Comparison of ENCODE assay signal across 13 cellular contexts in the genomic region with DNA sequence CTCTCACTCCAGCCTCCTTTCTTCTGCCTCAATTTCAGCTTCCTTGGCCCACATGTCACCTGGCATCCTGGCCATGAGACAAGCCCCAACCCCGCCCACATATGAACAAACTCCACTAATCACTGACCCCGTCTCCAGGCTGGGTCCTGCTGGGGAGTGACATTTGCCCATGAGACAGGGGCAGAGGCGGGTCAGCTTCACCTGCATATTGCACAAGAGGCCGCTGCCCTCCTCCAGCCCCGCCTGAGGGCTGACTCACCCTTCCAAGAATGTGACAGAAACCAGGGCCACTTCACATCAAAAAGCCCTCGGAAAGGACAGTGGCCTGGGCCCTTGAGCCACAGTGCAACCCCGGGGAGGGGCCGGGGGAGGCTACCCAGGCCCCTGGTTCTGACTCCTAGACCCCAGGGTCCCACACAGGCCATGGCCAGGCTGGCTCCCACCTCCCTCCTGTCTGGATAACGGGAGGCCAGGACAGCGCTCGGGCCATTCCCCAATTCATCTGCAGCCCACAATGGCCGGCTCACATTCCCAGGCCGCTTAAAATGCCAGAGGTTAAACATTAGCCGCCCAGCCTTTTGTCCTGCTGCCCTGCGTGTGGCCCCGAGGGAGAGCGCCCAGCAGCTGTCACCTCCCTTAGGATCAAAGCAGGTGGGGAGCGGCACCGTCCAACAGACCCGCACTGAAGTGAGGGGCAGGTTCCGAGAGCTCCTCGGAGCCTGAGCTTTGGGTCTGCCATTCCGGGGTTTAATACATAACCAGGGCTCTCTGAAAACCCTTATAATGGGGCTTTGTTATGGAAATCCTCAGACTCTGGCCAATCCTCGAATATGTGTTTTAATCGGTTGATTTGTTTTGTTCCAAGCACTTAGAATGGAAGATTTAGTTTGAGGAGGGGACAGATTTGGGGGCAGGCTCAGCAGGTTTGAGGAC. TPM values are rescaled to one million over a fixed set of nuclear protein-coding genes. Genes with fewer than 3 reads are reported as not detected.
A peak's percentile ranks its signal among the peaks of the same experiment; 100 is the strongest.
DNase-seq lines count a peak whose midpoint lies in the region; ATAC-seq and TF ChIP-seq lines count a peak whose summit lies in the region.
"Had no signal": no experiment of that assay in that cellular context is flagged by ENCODE, and none has a peak within 500 bp of the region (broad histone marks: within the 10 kb centered on the region; RNA-seq: fewer than 3 reads in every experiment).

No MANE protein-coding gene starts in this region.

- H2AFZ ChIP-seq in mesenchymal stem cell (ENCODE audit: low read depth, low read length): no peak overlapping the region

- peak overlapping the region; percentile 96 for H2BK5ac ChIP-seq in mesenchymal stem cell (ENCODE audit: low read depth, low read length, poor library complexity, severe bottlenecking)

- H3K4me2 ChIP-seq in mesenchymal stem cell (ENCODE audit: low read length, poor library complexity, severe bottlenecking): peak overlapping the region; percentile 47

- H3K9me3 ChIP-seq in HUES6 (ENCODE audit: control insufficient read depth, insufficient read depth, low read depth, low read length) (peaks cover 8% of the 10 kb centered on the region; the same call in 1 of the 2 replicates), colonic mucosa (no peaks in the 10 kb centered on the region), mesenchymal stem cell (ENCODE audit: control insufficient read depth, low read length) (peaks cover 13% of the 10 kb centered on the region)
- H3K9me3 ChIP-seq: sigmoid colon had no signal

- H3K4ac ChIP-seq in mesenchymal stem cell (ENCODE audit: low read depth in 1 of 2, low read length in 2 of 2): no peak overlapping the region

- peak overlapping the region; percentile 67 for H3K9ac ChIP-seq in HUES6 (ENCODE audit: low read length)
- H3K9ac ChIP-seq in colonic mucosa (ENCODE audit: low read depth in 2 of 2, low read length in 2 of 2): peak overlapping the region in 1 of 2 donors; percentile 52
- H3K9ac ChIP-seq in mesenchymal stem cell (ENCODE audit: low read length): no peak overlapping the region
- H3K9ac ChIP-seq: BLaER1 treated with 17β-estradiol and CSF1 and Interleukin-3, amounts not matched to agents 10 nM and 100 nM had no signal

- peak overlapping the region; percentile 36; the same call in 1 of the 2 replicates for H3K4me3 ChIP-seq in HUES6 (ENCODE audit: low read depth, low read length)
- H3K4me3 ChIP-seq in colonic mucosa: no peak overlapping the region
- H3K4me3 ChIP-seq in mesenchymal stem cell (ENCODE audit: insufficient read depth in 1 of 2, low read depth in 1 of 2, low read length in 2 of 2): no peak overlapping the region
- H3K4me3 ChIP-seq: BLaER1 treated with 17β-estradiol and CSF1 and Interleukin-3, amounts not matched to agents 10 nM and 100 nM; sigmoid colon had no signal

- no peaks in the 10 kb centered on the region for H3K27me3 ChIP-seq in HUES6 (ENCODE audit: control insufficient read depth, insufficient read depth, low read length)
- no peaks in the 10 kb centered on the region for H3K27me3 ChIP-seq in colonic mucosa
- peaks cover 0 to 24% of the 10 kb centered on the region in 2 experiments for H3K27me3 ChIP-seq in mesenchymal stem cell (ENCODE audit: control insufficient read depth in 1 of 2, insufficient read depth in 1 of 2, low read length in 2 of 2)

- H2AK5ac ChIP-seq in mesenchymal stem cell (ENCODE audit: low read length, severe bottlenecking): peak overlapping the region; percentile 85

- peaks cover 36% of the 10 kb centered on the region for H3K4me1 ChIP-seq in HUES6 (ENCODE audit: control insufficient read depth, insufficient read depth, low read length)
- H3K4me1 ChIP-seq in colonic mucosa: peaks cover 14% of the 10 kb centered on the region
- H3K4me1 ChIP-seq in mesenchymal stem cell (ENCODE audit: control insufficient read depth, insufficient read depth, low read depth, low read length): peaks cover 61% of the 10 kb centered on the region
- H3K4me1 ChIP-seq: sigmoid colon had no signal

- H3K27ac ChIP-seq in HUES6 (ENCODE audit: low read depth, low read length) (peak overlapping the region; percentile 83), colonic mucosa (peak overlapping the region; percentile 53), mesenchymal stem cell (ENCODE audit: low read length, poor library complexity, severe bottlenecking) (peak overlapping the region; percentile 93)
- H3K27ac ChIP-seq: BLaER1 treated with 17β-estradiol and CSF1 and Interleukin-3, amounts not matched to agents 10 nM and 100 nM; sigmoid colon had no signal

- H3K79me1 ChIP-seq in mesenchymal stem cell (replicated peaks; ENCODE audit: low read length, poor library complexity, severe bottlenecking): no peaks in the 10 kb centered on the region

- 44% methylated on average over 25 of the region's 25 CpGs for WGBS in mesenchymal stem cell

- no peak overlapping the region for H4K91ac ChIP-seq in mesenchymal stem cell (ENCODE audit: low read length)

- no peak overlapping the region for H2BK120ac ChIP-seq in mesenchymal stem cell (ENCODE audit: low read depth, low read length)

- ATAC-seq in HG03432 (IDR thresholded peaks at IDR 0.05; ENCODE audit: unreplicated experiment): no peak

- H2BK15ac ChIP-seq in mesenchymal stem cell (ENCODE audit: low read depth, poor library complexity, severe bottlenecking): no peak overlapping the region

- H2BK12ac ChIP-seq in mesenchymal stem cell (ENCODE audit: low read length in 2 of 2): no peak overlapping the region

- no peak overlapping the region for H3K14ac ChIP-seq in mesenchymal stem cell (ENCODE audit: low read length in 2 of 2)

- in situ Hi-C loops in ACHN (cut with HindIII; ENCODE audit: low pct_ligation_motif_present, low pct_unique_long_range_greater_than_20kb, low sequenced_read_pairs): no loop called here
- in situ Hi-C loops in GM13977 (cut with MboI; ENCODE audit: low pct_unique_long_range_greater_than_20kb, low sequenced_read_pairs, unreplicated experiment): no loop called here

- intact Hi-C loops in colonic mucosa (cut with DNase I): no loop called here

- H3K36me3 ChIP-seq in HUES6 (ENCODE audit: control insufficient read depth, insufficient read depth, low read length) (peaks cover 9% of the 10 kb centered on the region), colonic mucosa (no peaks in the 10 kb centered on the region), mesenchymal stem cell (ENCODE audit: control insufficient read depth in 1 of 2, insufficient read depth in 2 of 2, low read depth in 1 of 2, low read length in 2 of 2) (peaks cover 0 to 44% of the 10 kb centered on the region in 2 experiments)
- H3K36me3 ChIP-seq: sigmoid colon had no signal

- H3K23ac ChIP-seq in mesenchymal stem cell (ENCODE audit: low read length in 2 of 2): no peak overlapping the region

- TF ChIP-seq CTCF in colonic mucosa (IDR thresholded peaks at IDR 0.05): no peak
- TF ChIP-seq CTCF in GM13977 (IDR thresholded peaks at IDR 0.05; ENCODE audit: extremely low read depth, insufficient read depth, missing control alignments): no peak

- H4K8ac ChIP-seq in mesenchymal stem cell (ENCODE audit: low read length): no peak overlapping the region

- peak; percentile 90 for DNase-seq in ACHN
- DNase-seq in colonic mucosa: peak; percentile 81
- peak; percentile 42 for DNase-seq in mesenchymal stem cell
- no peak for DNase-seq in GM13977 (ENCODE audit: low spot score)
- DNase-seq in activated CD4-positive, CD25-positive, alpha-beta regulatory T cell (lab: John Stamatoyannopoulos, UW): no peak
- DNase-seq in Kasumi-1 (lab: John Stamatoyannopoulos, UW): no peak
- DNase-seq: activated CD4-positive, alpha-beta T cell treated with anti-CD3 and anti-CD28 coated beads for 1 hour; amygdala; NCI-H2081 treated with DMSO at 0.1 percent for 48 hours; sigmoid colon had no signal

- no peak overlapping the region for H3K18ac ChIP-seq in mesenchymal stem cell (ENCODE audit: low read depth in 1 of 2, low read length in 2 of 2)

RNA-seq across cellular contexts. Expression of a gene that starts 42.3 kb away (rescaled TPM):
- total RNA-seq in colonic mucosa: 10 to 100 TPM; 25.2 to 71.8 TPM
- polyA plus RNA-seq in mesenchymal stem cell (2013, experiment 1 of 2): 15.7 TPM
- polyA plus RNA-seq in mesenchymal stem cell (2013, experiment 2 of 2): 15.2 TPM

Comparison
In these comparisons a context has a peak if more than half of its experiments do, and no peak if none do; other contexts are left out.
1. DNase-seq: peak in ACHN (single experiment), colonic mucosa (single experiment) and mesenchymal stem cell (single experiment); none in GM13977 (single experiment), activated CD4-positive, CD25-positive, alpha-beta regulatory T cell (0 of 4) and Kasumi-1 (0 of 2).
2. Peak in every context shown above with its lines, with median percentiles within 50 percentile points of each other: H3K27ac ChIP-seq.